9 cellular contexts compared by ENCODE assay signal in the genomic region with DNA sequence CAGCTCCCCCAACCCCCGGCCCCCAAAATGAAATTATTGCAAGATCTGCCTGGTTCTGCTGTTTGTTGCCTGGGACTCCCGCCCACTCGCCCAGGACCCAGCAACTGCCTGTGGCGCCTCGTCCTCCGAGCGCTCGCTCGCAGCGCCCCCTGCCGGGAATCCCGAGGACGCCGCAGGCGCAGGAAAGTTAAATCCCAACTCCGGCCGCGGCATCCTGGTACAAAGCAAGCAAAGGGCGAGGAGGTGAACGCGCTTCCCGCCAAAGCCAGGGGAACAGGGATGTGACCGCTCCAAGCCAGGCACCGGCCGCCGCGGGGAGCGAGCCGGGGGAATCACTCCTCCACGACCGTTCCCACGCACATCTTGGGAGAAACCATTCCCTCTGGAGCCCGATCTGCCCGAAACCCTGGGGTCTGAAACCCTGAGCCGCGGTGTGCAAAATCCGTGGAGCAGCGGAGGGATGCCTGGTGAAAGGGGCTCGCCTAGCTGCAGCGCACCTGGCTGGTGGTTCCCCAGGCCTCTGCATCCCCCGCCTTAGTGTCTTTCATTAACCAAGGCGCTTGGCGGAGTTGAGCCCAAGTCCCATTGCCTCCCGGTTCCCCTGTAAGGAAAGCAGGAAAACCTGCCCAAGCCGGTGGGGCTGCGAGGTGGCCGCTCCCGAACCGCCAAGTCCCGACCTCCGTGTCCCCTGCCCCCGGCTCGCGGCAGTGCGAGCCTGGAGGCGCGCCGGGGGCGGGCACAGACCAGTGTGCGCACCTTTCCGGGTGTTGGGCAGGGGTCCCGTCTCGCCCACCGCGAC. TPM values are rescaled to one million over a fixed set of nuclear protein-coding genes. Genes with fewer than 3 reads are reported as not detected.
DNase-seq lines count a peak whose midpoint lies in the region; ATAC-seq and TF ChIP-seq lines count a peak whose summit lies in the region.
"Had no signal": no experiment of that assay in that cellular context is flagged by ENCODE, and none has a peak within 500 bp of the region (broad histone marks: within the 10 kb centered on the region; RNA-seq: fewer than 3 reads in every experiment).

No MANE protein-coding gene starts in this region.

- H3K4me1 ChIP-seq in HCT116 (ENCODE audit: control insufficient read depth in 1 of 2, insufficient read depth in 2 of 2, low read length in 2 of 2), result no peaks in the 10 kb centered on the region
- H3K4me1 ChIP-seq in testis, result peaks cover 8% of the 10 kb centered on the region

- H3K9me2 ChIP-seq in HCT116 (ENCODE audit: insufficient read depth), result no peaks in the 10 kb centered on the region

- no peaks in the 10 kb centered on the region for H3K79me2 ChIP-seq in HCT116 (ENCODE audit: insufficient read depth, low read length)

- 0% methylated on average over 18 to 64 of the region's 65 CpGs for WGBS in testis, 2 donors

- H3K4me1 Mint-ChIP-seq in activated T-cell treated with anti-CD3 and anti-CD28 coated beads, Interleukin-2, amount 50 U/mL, for 24 hours (ENCODE audit: low read depth), result peaks cover 9% of the 10 kb centered on the region
- peaks cover 4 to 17% (median 9%) of the 10 kb centered on the region in 3 donors for H3K4me1 Mint-ChIP-seq in naive B cell

- no peaks in the 10 kb centered on the region for H4K20me1 ChIP-seq in HCT116 (ENCODE audit: insufficient read depth)

- H3K4me3 Mint-ChIP-seq in activated T-cell treated with anti-CD3 and anti-CD28 coated beads, Interleukin-2, amount 50 U/mL, for 24 hours, result peak overlapping the region; percentile 51
- peak overlapping the region in 5 of 8 donors; percentile 33 to 93 (median 65) for H3K4me3 Mint-ChIP-seq in naive B cell
- H3K4me3 Mint-ChIP-seq: CD8-positive, alpha-beta T cell had no signal

- RAD21 ChIA-PET in HCT116 (lab: Charles Lee; ENCODE audit: low non-redundant PET in 1 of 2, low total read pairs in 2 of 2, uncharacterized antibody in 2 of 2, unreplicated experiment in 2 of 2), result no interaction called here

- H3K27ac ChIP-seq in HCT116 (ENCODE audit: low read depth, low read length) (no peak overlapping the region), testis (peak overlapping the region; percentile 56 to 79)

- H3K27ac Mint-ChIP-seq in activated T-cell treated with anti-CD3 and anti-CD28 coated beads, Interleukin-2, amount 50 U/mL, for 24 hours, result no peak overlapping the region
- no peak overlapping the region for H3K27ac Mint-ChIP-seq in naive B cell
- H3K27ac Mint-ChIP-seq: CD8-positive, alpha-beta T cell had no signal

- ATAC-seq in HCT116 (no peak), naive B cell (ENCODE audit: low read depth in 2 of 2) (no peak)
- ATAC-seq: CD8-positive, alpha-beta T cell had no signal

- TF ChIP-seq CTCF in HCT116 (IDR thresholded peaks at IDR 0.05 in 2 of 3, conservative IDR thresholded peaks at IDR 0.05 in 1 of 3; ENCODE audit: borderline replicate concordance in 1 of 3, insufficient read depth in 1 of 3, low read depth in 2 of 3, low read length in 2 of 3), result peak in 2 of 3 experiments; percentile 23 to 28; a peak in 2 of 6 replicates
- TF ChIP-seq CTCF in testis (IDR thresholded peaks at IDR 0.05), result peak; percentile 81 to 91 (median 85)

- no peaks in the 10 kb centered on the region for H3K27me3 ChIP-seq in HCT116 (ENCODE audit: insufficient read depth, low read length)
- no peaks in the 10 kb centered on the region for H3K27me3 ChIP-seq in testis

- POLR2A ChIA-PET in HCT116 (lab: Charles Lee), result no interaction called here

- CTCF ChIA-PET in HCT116 (lab: Charles Lee), result no interaction called here

- H3K9me3 Mint-ChIP-seq in activated T-cell treated with anti-CD3 and anti-CD28 coated beads, Interleukin-2, amount 50 U/mL, for 24 hours, result no peaks in the 10 kb centered on the region
- peaks cover 0 to 4% (median 0%) of the 10 kb centered on the region in 7 donors for H3K9me3 Mint-ChIP-seq in naive B cell
- H3K9me3 Mint-ChIP-seq: CD8-positive, alpha-beta T cell had no signal

- H2AFZ ChIP-seq in HCT116 (ENCODE audit: low read depth, low read length, poor library complexity, severe bottlenecking), result no peak overlapping the region

- H3K4me2 ChIP-seq in HCT116 (ENCODE audit: low read length), result no peak overlapping the region

- no peaks in the 10 kb centered on the region for H3K36me3 ChIP-seq in HCT116 (ENCODE audit: control insufficient read depth in 1 of 2, insufficient read depth in 2 of 2, low read length in 2 of 2)
- no peaks in the 10 kb centered on the region for H3K36me3 ChIP-seq in testis (ENCODE audit: low read depth, missing control alignments)

- intact Hi-C loops in HCT116 (cut with micrococcal nuclease) (no loop called here), testis (cut with DNase I; ENCODE audit: low total_unique reads) (no loop called here)

- TF ChIP-seq RAD21 in HCT116 (IDR thresholded peaks at IDR 0.05; ENCODE audit: low read depth), result no peak

- no TSS peak for BruUV-seq in HCT116 (replicated peaks; lab: Mats Ljungman, UMichigan)

- peaks cover 39% of the 10 kb centered on the region for H3K27me3 Mint-ChIP-seq in activated T-cell treated with anti-CD3 and anti-CD28 coated beads, Interleukin-2, amount 50 U/mL, for 24 hours
- peaks cover 21 to 44% (median 24%) of the 10 kb centered on the region in 3 donors for H3K27me3 Mint-ChIP-seq in naive B cell

- DNase-seq in NCI-H1092 treated with DMSO at 0.1 percent for 48 hours (lab: John Stamatoyannopoulos, UW) (peak; percentile 25), NCI-H1092 (lab: John Stamatoyannopoulos, UW) (no peak), HCT116 (ENCODE audit: low read depth, low spot score) (no peak), NCI-H2107 treated with DMSO at 0.1 percent for 48 hours (lab: John Stamatoyannopoulos, UW; ENCODE audit: unreplicated experiment) (peak; percentile 32), fibroblast of the conjunctiva (ENCODE audit: low read depth) (peak; percentile 59), naive B cell (peak; percentile 3), testis (peak; percentile 91)
- peak; percentile 54 for DNase-seq in activated T-cell treated with anti-CD3 and anti-CD28 coated beads, Interleukin-2, amount 50 U/mL, for 24 hours

- H3K9ac ChIP-seq in HCT116 (ENCODE audit: low read length), result no peak overlapping the region

- H3K4me3 ChIP-seq in HCT116 (replicated peaks in 1 of 2; ENCODE audit: low read depth in 1 of 2, low read length in 2 of 2) (no peak overlapping the region), testis (peak overlapping the region; percentile 57 to 70)

- H3K9me3 ChIP-seq in HCT116 (ENCODE audit: control insufficient read depth in 1 of 2, insufficient read depth in 1 of 2, low read depth in 1 of 2, low read length in 2 of 2) (peaks cover 0 to 4% of the 10 kb centered on the region in 2 experiments; a peak in 1 of 4 replicates), testis (no peaks in the 10 kb centered on the region)

- TF ChIP-seq POLR2A in HCT116 (IDR thresholded peaks at IDR 0.05; ENCODE audit: borderline replicate concordance, extremely low read depth, insufficient read depth, insufficient read length) (no peak), testis (IDR thresholded peaks at IDR 0.05) (no peak)

- no peaks in the 10 kb centered on the region for H3K36me3 Mint-ChIP-seq in activated T-cell treated with anti-CD3 and anti-CD28 coated beads, Interleukin-2, amount 50 U/mL, for 24 hours (ENCODE audit: low read depth)
- H3K36me3 Mint-ChIP-seq in naive B cell, result no peaks in the 10 kb centered on the region
- H3K36me3 Mint-ChIP-seq: CD8-positive, alpha-beta T cell had no signal

TF ChIP-seq in HCT116, 20 proteins besides CTCF, POLR2A, EP300 and RAD21:
- no peak for TF ChIP-seq ZFX (IDR thresholded peaks at IDR 0.05)
- no peak for TF ChIP-seq EZH2phosphoT487 (IDR thresholded peaks at IDR 0.05; ENCODE audit: borderline replicate concordance)

RNA-seq across cellular contexts. Expression of a gene that starts 1.2 kb away (rescaled TPM):
- total RNA-seq in HCT116 (2021; ENCODE audit: unreplicated experiment), result 0.02 TPM
- polyA plus RNA-seq in HCT116 (2012), result not detected in 2 replicates
- not detected for polyA plus RNA-seq in naive B cell (ENCODE audit: low read depth in 6 of 6)
- total RNA-seq in testis, result 1 to 10 TPM; 3.4 to 5.4 TPM
- 12.8 TPM for polyA plus RNA-seq in testis (ENCODE audit: insufficient read depth, low read depth, low replicate concordance)

Comparison
In these comparisons a context has a peak if more than half of its experiments do, and no peak if none do; other contexts are left out.
1. DNase-seq: peak in NCI-H1092 treated with DMSO at 0.1 percent for 48 hours (single experiment), NCI-H2107 treated with DMSO at 0.1 percent for 48 hours (single experiment), activated T-cell treated with anti-CD3 and anti-CD28 coated beads, Interleukin-2, amount 50 U/mL, for 24 hours (single experiment), fibroblast of the conjunctiva (single experiment), naive B cell (single experiment) and testis (single experiment); none in NCI-H1092 (single experiment) and HCT116 (single experiment).
2. H3K4me3 ChIP-seq: peak in testis (2 of 2); none in HCT116 (0 of 2).